10 cellular contexts compared by ENCODE assay signal in the genomic region with DNA sequence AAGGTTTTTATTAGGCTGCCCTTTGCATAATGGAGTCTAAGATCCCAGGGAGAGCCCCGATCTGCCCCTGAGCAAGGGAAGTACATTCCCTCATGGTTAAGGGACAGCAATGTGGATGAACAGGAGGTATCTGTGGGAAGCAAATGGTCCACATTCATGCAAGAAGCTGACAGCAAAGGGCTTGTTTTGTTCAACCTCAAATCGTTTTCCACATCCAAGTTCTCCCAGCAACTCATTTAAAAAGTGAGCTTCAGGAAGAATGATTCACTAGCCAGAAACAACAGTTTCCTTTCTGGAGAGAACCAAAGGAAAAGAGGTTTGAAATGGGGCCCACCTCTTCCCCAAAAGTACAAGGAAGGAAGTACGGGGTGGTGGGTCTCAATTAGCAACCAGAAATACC. TPM values are rescaled to one million over a fixed set of nuclear protein-coding genes. Genes with fewer than 3 reads are reported as not detected.
DNase-seq lines count a peak whose midpoint lies in the region; ATAC-seq and TF ChIP-seq lines count a peak whose summit lies in the region.
"Had no signal": no experiment of that assay in that cellular context is flagged by ENCODE, and none has a peak within 500 bp of the region (broad histone marks: within the 10 kb centered on the region; RNA-seq: fewer than 3 reads in every experiment).

No MANE protein-coding gene starts in this region.

- H3K9me3 Mint-ChIP-seq in naive thymus-derived CD8-positive, alpha-beta T cell = no peaks in the 10 kb centered on the region
- H3K9me3 Mint-ChIP-seq: H9 had no signal

- intact Hi-C loops in colonic mucosa (cut with DNase I) = no loop called here

- H3K36me3 Mint-ChIP-seq in naive thymus-derived CD8-positive, alpha-beta T cell = peaks cover 0 to 57% (median 8%) of the 10 kb centered on the region in 3 donors

- POLR2A ChIA-PET in naive thymus-derived CD8-positive, alpha-beta T cell (lab: Charles Lee) = interaction anchor here (0.6 kb wide), 1 partner anchor 153 kb away, joined by 3 read pairs; no protein-coding TSS in a partner anchor

- H3K9me3 ChIP-seq in colonic mucosa = no peaks in the 10 kb centered on the region
- H3K9me3 ChIP-seq: SJCRH30 had no signal

- no peak overlapping the region for H3K4me3 ChIP-seq in colonic mucosa
- H3K4me3 ChIP-seq: SJCRH30 had no signal

- H3K4me1 Mint-ChIP-seq in naive thymus-derived CD8-positive, alpha-beta T cell = peaks cover 27 to 65% (median 55%) of the 10 kb centered on the region in 4 donors

- no peak for ATAC-seq in naive thymus-derived CD8-positive, alpha-beta T cell
- no peak for ATAC-seq in HG03095 (IDR thresholded peaks at IDR 0.05; ENCODE audit: unreplicated experiment)

- TF ChIP-seq CTCF in colonic mucosa (IDR thresholded peaks at IDR 0.05) = no peak

- H3K27me3 Mint-ChIP-seq in naive thymus-derived CD8-positive, alpha-beta T cell = no peaks in the 10 kb centered on the region

- H3K4me3 Mint-ChIP-seq in naive thymus-derived CD8-positive, alpha-beta T cell = no peak overlapping the region
- H3K4me3 Mint-ChIP-seq: H9 had no signal

- peak overlapping the region; percentile 78 for H3K27ac ChIP-seq in colonic mucosa
- H3K27ac ChIP-seq: SJCRH30 had no signal

- H3K4me1 ChIP-seq in colonic mucosa = peaks cover 38% of the 10 kb centered on the region

- peak overlapping the region in 1 of 2 donors; percentile 8 for H3K9ac ChIP-seq in colonic mucosa (ENCODE audit: low read depth in 2 of 2, low read length in 2 of 2)

- peaks cover 16% of the 10 kb centered on the region for H3K36me3 ChIP-seq in colonic mucosa

- H3K27me3 ChIP-seq in colonic mucosa = no peaks in the 10 kb centered on the region
- H3K27me3 ChIP-seq: SJCRH30 had no signal

- H3K27ac Mint-ChIP-seq in naive thymus-derived CD8-positive, alpha-beta T cell = peak overlapping the region in 8 of 10 donors; percentile 39 to 89 (median 86)

- peak; percentile 57 for DNase-seq in CD1c-positive myeloid dendritic cell (ENCODE audit: extremely low spot score)
- peak; percentile 78 to 83 for DNase-seq in Kasumi-1 (lab: John Stamatoyannopoulos, UW)
- DNase-seq in colonic mucosa = no peak
- no peak for DNase-seq in naive thymus-derived CD8-positive, alpha-beta T cell
- no peak for DNase-seq in SW 1271 (lab: John Stamatoyannopoulos, UW)
- DNase-seq in putamen (ENCODE audit: low spot score) = no peak
- no peak for DNase-seq in amygdala (lab: John Stamatoyannopoulos, UW)
- DNase-seq: H9, SJCRH30 had no signal

RNA-seq across cellular contexts. Expression of a gene that starts 9.4 kb away (rescaled TPM):
- not detected for total RNA-seq in colonic mucosa
- total RNA-seq in naive thymus-derived CD8-positive, alpha-beta T cell = not detected
- not detected for polyA plus RNA-seq in naive thymus-derived CD8-positive, alpha-beta T cell

RNA-seq across cellular contexts. Expression of a gene that starts 10.8 kb away (rescaled TPM):
- total RNA-seq in colonic mucosa = 10 to 100 TPM; 16.9 to 59.8 TPM
- total RNA-seq in naive thymus-derived CD8-positive, alpha-beta T cell = 10 to 100 TPM; 65.3 to 73.3 TPM
- polyA plus RNA-seq in naive thymus-derived CD8-positive, alpha-beta T cell = 10 to 100 TPM in 1 of 3 donors, 1 to 10 TPM in 2; 5.1 to 11.8 (median 8.8) TPM

RNA-seq across cellular contexts. Expression of a gene that starts 19.5 kb away (rescaled TPM):
- 10 to 100 TPM; 10.6 to 11.3 TPM for total RNA-seq in colonic mucosa
- 10 to 100 TPM; 53.1 to 57.3 TPM for total RNA-seq in naive thymus-derived CD8-positive, alpha-beta T cell
- polyA plus RNA-seq in naive thymus-derived CD8-positive, alpha-beta T cell = 10 to 100 TPM in 2 of 3 donors, 1 to 10 TPM in 1; 7.3 to 21.7 (median 13.6) TPM

RNA-seq across cellular contexts. Expression of a gene that starts 22.8 kb away (rescaled TPM):
- 100 to 1,000 TPM; 148 to 171 TPM for total RNA-seq in colonic mucosa
- total RNA-seq in naive thymus-derived CD8-positive, alpha-beta T cell = 10 to 100 TPM; 63.6 to 73.5 TPM
- polyA plus RNA-seq in naive thymus-derived CD8-positive, alpha-beta T cell = 10 to 100 TPM; 57.3 to 88.4 (median 60.6) TPM

RNA-seq across cellular contexts. Expression of a gene that starts 33.7 kb away (rescaled TPM):
- under 1 TPM; 0.20 to 0.32 TPM for total RNA-seq in colonic mucosa
- total RNA-seq in naive thymus-derived CD8-positive, alpha-beta T cell = under 1 TPM; 0.18 to 0.36 TPM
- under 1 TPM in 2 of 3 donors, not detected in 1; 0.09 to 0.10 TPM for polyA plus RNA-seq in naive thymus-derived CD8-positive, alpha-beta T cell

Comparison
In these comparisons a context has a peak if more than half of its experiments do, and no peak if none do; other contexts are left out.
1. DNase-seq: peak in CD1c-positive myeloid dendritic cell (single experiment) and Kasumi-1 (2 of 2); none in colonic mucosa (single experiment), naive thymus-derived CD8-positive, alpha-beta T cell (0 of 10), SW 1271 (0 of 2), putamen (single experiment) and amygdala (0 of 56).
2. RNA of a gene that starts 19.5 kb away (total RNA-seq): 53.1 to 57.3 TPM in naive thymus-derived CD8-positive, alpha-beta T cell; 10.6 to 11.3 TPM in colonic mucosa; every median in the first group is over 4 times any median in the second.